Comparison of ENCODE assay signal across 8 cellular contexts in the genomic region with DNA sequence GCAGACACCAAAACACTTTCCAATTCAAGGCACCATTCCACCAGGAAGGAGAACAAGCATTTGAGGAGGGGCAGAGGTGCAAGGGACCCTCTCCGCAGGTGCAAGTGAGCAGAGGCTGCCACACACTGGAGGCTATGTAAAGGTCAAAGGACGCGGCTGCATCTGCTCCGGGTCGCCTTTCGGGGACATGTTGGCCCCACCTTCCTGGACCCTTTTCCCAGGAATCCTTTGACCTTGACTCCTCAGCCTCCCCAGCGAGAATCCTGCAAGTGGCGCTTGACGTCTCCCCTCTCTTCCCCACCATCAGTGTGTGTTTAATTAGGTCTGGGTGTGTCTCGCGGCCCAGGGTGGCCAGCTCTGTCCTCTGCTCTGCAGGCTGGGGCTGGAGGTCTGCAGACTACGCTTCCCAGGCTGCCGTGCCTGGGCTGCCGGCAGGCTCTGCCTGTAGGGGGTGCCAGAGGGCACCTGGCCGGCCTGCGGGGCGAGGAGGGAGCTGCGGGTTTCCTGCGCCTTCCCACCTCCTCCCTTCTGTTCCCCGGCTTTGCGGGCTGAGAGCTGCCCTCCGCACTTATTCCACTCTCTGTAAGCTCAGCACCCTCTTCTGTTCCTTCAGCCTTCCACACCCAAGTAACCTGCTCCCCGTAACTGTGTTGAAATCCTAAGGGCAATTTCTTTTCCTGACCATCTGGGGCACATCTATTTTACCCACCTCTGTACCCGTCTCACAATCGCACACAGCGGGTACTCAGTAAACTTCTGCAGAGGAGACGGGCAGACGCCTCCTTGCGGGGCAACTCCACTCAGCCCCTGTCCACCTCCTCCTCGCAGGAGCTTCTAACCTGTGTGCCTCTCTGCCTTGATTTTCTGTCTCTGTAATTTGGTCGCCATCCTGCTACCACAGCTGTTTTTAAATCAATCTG.
DNase-seq lines count a peak whose midpoint lies in the region; ATAC-seq, FAIRE-seq and TF ChIP-seq lines count a peak whose summit lies in the region.

No MANE protein-coding gene starts in this region.

- peak; percentile 75 for TF ChIP-seq CTCF in AG10803 (conservative IDR thresholded peaks at IDR 0.05; ENCODE audit: low read length)

- no peak for FAIRE-seq in RCC 7860 (lab: Jason Lieb, UNC)

- no peak overlapping the region; the same call in 1 of the 2 replicates for H3K4me3 ChIP-seq in AG10803 (ENCODE audit: low read length)

- peak; percentile 67 for ATAC-seq in GM18909 (IDR thresholded peaks at IDR 0.05; ENCODE audit: poor library complexity, unreplicated experiment)

- peak; percentile 31 for DNase-seq in AG10803 (ENCODE audit: low read depth)
- peak; percentile 27 for DNase-seq in M059J (ENCODE audit: low read depth)
- peak; percentile 6 for DNase-seq in activated CD4-positive, CD25-positive, alpha-beta regulatory T cell treated with anti-CD3 and anti-CD28 coated beads, Interleukin-2, amount 50 U/mL, for 16 hours (ENCODE audit: low read depth, low spot score)
- DNase-seq in cerebellum (ENCODE audit: low spot score) = peak; percentile 71
- peak; percentile 85 for DNase-seq in left kidney (ENCODE audit: low read depth, low spot score)
- peak; percentile 17 for DNase-seq in stimulated activated CD8-positive, alpha-beta memory T cell treated with anti-CD3 and anti-CD28 coated beads, Interleukin-12 subunit alpha, Interleukin-12 subunit beta, amount 100 ng/mL, for 1 hour (ENCODE audit: low read depth)
- no peak for DNase-seq in RCC 7860 (ENCODE audit: low spot score)
